ENCODE assay signal across 2 cellular contexts in the genomic region with DNA sequence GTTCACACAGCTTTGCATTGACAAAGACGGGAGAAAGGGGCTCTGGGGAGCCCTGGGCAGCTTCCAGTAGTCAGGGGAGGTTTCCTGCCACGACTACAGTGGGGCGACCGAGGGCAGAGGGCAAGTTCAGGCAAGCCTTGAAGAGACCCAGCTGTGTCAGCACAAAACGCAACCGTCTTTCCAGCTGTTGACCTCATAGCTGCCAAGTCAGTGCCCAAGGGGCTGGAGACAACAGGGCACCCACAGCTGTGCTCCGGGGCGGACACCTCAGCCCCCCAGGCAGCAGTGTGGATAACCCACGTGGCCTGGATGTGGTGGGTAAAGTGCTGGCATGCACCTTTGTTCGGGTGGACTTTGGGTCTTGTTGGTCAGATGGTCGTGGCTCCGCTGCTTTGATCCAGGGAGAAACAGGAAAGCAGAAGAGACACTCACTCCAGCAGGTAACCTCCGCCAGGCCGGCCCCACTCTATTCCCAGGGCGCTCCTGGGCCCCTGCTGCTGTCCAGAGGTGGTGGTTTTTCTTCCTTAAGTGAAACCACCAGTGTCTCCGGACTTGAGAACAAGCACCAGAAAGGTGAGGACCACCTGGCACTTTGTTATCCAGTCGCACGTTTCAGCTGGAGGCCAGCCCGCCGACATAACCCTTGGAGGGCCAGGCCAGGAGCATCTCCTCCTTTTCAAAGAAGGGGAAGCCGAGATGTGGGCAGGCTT.
TF ChIP-seq lines count a peak whose summit lies in the region.

No MANE protein-coding gene starts in this region.

TF ChIP-seq in HEK293, 187 proteins besides CTCF, POLR2A, EP300 and RAD21:
- peak; percentile 53; the same call in 1 of the 2 replicates for TF ChIP-seq ZIC2 (tag by site-specific recombination; IDR thresholded peaks at IDR 0.05)
- no peak for TF ChIP-seq ZNF561 (tag by site-specific recombination; IDR thresholded peaks at IDR 0.05; ENCODE audit: borderline replicate concordance)

TF ChIP-seq in GM12878, 131 proteins besides CTCF, POLR2A, EP300 and RAD21:
- TF ChIP-seq CREB1 (IDR thresholded peaks at IDR 0.05; ENCODE audit: low read depth) (no peak), IKZF2 (IDR thresholded peaks at IDR 0.05) (no peak), LARP7 (IDR thresholded peaks at IDR 0.05) (no peak), MYB (IDR thresholded peaks at IDR 0.05; ENCODE audit: borderline replicate concordance, low read depth, low read length) (no peak), TCF3 (IDR thresholded peaks at IDR 0.05; ENCODE audit: borderline replicate concordance, insufficient read depth, low read depth, low read length) (0 out of 2 replicates have a peak, but pooled peaks have one; percentile 52), TCF12 (IDR thresholded peaks at IDR 0.05; ENCODE audit: low read depth, low read length) (peak; percentile 29; the same call in 1 of the 2 replicates), HCFC1 (IDR thresholded peaks at IDR 0.05; ENCODE audit: low read length) (no peak), EZH2 (IDR thresholded peaks at IDR 0.05; ENCODE audit: borderline replicate concordance, control insufficient read depth, low read depth, low read length) (no peak)
- TF ChIP-seq, protein P1, sequence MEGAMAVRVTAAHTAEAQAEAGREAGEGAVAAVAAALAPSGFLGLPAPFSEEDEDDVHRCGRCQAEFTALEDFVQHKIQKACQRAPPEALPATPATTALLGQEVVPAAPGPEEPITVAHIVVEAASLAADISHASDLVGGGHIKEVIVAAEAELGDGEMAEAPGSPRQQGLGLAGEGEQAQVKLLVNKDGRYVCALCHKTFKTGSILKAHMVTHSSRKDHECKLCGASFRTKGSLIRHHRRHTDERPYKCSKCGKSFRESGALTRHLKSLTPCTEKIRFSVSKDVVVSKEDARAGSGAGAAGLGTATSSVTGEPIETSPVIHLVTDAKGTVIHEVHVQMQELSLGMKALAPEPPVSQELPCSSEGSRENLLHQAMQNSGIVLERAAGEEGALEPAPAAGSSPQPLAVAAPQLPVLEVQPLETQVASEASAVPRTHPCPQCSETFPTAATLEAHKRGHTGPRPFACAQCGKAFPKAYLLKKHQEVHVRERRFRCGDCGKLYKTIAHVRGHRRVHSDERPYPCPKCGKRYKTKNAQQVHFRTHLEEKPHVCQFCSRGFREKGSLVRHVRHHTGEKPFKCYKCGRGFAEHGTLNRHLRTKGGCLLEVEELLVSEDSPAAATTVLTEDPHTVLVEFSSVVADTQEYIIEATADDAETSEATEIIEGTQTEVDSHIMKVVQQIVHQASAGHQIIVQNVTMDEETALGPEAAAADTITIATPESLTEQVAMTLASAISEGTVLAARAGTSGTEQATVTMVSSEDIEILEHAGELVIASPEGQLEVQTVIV (IDR thresholded peaks at IDR 0.05; ENCODE audit: borderline replicate concordance, partially characterized antibody) = no peak
- TF ChIP-seq, protein P2, sequence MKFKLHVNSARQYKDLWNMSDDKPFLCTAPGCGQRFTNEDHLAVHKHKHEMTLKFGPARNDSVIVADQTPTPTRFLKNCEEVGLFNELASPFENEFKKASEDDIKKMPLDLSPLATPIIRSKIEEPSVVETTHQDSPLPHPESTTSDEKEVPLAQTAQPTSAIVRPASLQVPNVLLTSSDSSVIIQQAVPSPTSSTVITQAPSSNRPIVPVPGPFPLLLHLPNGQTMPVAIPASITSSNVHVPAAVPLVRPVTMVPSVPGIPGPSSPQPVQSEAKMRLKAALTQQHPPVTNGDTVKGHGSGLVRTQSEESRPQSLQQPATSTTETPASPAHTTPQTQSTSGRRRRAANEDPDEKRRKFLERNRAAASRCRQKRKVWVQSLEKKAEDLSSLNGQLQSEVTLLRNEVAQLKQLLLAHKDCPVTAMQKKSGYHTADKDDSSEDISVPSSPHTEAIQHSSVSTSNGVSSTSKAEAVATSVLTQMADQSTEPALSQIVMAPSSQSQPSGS (IDR thresholded peaks at IDR 0.05; ENCODE audit: low read length) = no peak
- TF ChIP-seq, protein P3, sequence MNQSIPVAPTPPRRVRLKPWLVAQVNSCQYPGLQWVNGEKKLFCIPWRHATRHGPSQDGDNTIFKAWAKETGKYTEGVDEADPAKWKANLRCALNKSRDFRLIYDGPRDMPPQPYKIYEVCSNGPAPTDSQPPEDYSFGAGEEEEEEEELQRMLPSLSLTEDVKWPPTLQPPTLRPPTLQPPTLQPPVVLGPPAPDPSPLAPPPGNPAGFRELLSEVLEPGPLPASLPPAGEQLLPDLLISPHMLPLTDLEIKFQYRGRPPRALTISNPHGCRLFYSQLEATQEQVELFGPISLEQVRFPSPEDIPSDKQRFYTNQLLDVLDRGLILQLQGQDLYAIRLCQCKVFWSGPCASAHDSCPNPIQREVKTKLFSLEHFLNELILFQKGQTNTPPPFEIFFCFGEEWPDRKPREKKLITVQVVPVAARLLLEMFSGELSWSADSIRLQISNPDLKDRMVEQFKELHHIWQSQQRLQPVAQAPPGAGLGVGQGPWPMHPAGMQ (IDR thresholded peaks at IDR 0.05; ENCODE audit: borderline replicate concordance) = no peak
- TF ChIP-seq, protein P4, sequence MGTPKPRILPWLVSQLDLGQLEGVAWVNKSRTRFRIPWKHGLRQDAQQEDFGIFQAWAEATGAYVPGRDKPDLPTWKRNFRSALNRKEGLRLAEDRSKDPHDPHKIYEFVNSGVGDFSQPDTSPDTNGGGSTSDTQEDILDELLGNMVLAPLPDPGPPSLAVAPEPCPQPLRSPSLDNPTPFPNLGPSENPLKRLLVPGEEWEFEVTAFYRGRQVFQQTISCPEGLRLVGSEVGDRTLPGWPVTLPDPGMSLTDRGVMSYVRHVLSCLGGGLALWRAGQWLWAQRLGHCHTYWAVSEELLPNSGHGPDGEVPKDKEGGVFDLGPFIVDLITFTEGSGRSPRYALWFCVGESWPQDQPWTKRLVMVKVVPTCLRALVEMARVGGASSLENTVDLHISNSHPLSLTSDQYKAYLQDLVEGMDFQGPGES (IDR thresholded peaks at IDR 0.05) = no peak
- TF ChIP-seq, protein P5, sequence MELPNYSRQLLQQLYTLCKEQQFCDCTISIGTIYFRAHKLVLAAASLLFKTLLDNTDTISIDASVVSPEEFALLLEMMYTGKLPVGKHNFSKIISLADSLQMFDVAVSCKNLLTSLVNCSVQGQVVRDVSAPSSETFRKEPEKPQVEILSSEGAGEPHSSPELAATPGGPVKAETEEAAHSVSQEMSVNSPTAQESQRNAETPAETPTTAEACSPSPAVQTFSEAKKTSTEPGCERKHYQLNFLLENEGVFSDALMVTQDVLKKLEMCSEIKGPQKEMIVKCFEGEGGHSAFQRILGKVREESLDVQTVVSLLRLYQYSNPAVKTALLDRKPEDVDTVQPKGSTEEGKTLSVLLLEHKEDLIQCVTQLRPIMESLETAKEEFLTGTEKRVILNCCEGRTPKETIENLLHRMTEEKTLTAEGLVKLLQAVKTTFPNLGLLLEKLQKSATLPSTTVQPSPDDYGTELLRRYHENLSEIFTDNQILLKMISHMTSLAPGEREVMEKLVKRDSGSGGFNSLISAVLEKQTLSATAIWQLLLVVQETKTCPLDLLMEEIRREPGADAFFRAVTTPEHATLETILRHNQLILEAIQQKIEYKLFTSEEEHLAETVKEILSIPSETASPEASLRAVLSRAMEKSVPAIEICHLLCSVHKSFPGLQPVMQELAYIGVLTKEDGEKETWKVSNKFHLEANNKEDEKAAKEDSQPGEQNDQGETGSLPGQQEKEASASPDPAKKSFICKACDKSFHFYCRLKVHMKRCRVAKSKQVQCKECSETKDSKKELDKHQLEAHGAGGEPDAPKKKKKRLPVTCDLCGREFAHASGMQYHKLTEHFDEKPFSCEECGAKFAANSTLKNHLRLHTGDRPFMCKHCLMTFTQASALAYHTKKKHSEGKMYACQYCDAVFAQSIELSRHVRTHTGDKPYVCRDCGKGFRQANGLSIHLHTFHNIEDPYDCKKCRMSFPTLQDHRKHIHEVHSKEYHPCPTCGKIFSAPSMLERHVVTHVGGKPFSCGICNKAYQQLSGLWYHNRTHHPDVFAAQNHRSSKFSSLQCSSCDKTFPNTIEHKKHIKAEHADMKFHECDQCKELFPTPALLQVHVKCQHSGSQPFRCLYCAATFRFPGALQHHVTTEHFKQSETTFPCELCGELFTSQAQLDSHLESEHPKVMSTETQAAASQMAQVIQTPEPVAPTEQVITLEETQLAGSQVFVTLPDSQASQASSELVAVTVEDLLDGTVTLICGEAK (IDR thresholded peaks at IDR 0.05; ENCODE audit: borderline replicate concordance) = no peak
- TF ChIP-seq, protein P6, sequence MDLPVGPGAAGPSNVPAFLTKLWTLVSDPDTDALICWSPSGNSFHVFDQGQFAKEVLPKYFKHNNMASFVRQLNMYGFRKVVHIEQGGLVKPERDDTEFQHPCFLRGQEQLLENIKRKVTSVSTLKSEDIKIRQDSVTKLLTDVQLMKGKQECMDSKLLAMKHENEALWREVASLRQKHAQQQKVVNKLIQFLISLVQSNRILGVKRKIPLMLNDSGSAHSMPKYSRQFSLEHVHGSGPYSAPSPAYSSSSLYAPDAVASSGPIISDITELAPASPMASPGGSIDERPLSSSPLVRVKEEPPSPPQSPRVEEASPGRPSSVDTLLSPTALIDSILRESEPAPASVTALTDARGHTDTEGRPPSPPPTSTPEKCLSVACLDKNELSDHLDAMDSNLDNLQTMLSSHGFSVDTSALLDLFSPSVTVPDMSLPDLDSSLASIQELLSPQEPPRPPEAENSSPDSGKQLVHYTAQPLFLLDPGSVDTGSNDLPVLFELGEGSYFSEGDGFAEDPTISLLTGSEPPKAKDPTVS (IDR thresholded peaks at IDR 0.05; ENCODE audit: low read depth, low read length) = no peak
